Comparison of ENCODE assay signal across 17 cellular contexts in genomic region chr16:81311762-81312161, GRCh38. TPM values are rescaled to one million over a fixed set of nuclear protein-coding genes. Genes with fewer than 3 reads are reported as not detected.
DNase-seq lines count a peak whose midpoint lies in the region; ATAC-seq and TF ChIP-seq lines count a peak whose summit lies in the region.
"Had no signal": no experiment of that assay in that cellular context is flagged by ENCODE, and none has a peak within 500 bp of the region (broad histone marks: within the 10 kb centered on the region; RNA-seq: fewer than 3 reads in every experiment).

No MANE protein-coding gene starts in this region.

- no peaks in the 10 kb centered on the region for H3K9me3 ChIP-seq in Loucy (ENCODE audit: insufficient read depth, low read depth, low read length)
- H3K9me3 ChIP-seq in endodermal cell (ENCODE audit: control insufficient read depth, low read length), result no peaks in the 10 kb centered on the region
- H3K9me3 ChIP-seq: MG63, SJCRH30 had no signal

- H2AFZ ChIP-seq in Loucy (ENCODE audit: low read length), result no peak overlapping the region
- H2AFZ ChIP-seq: PC-9 had no signal

- no peaks in the 10 kb centered on the region for H3K27me3 Mint-ChIP-seq in activated naive CD8-positive, alpha-beta T cell
- H3K27me3 Mint-ChIP-seq in activated naive CD8-positive, alpha-beta T cell treated with anti-CD3 and anti-CD28 coated beads, Interleukin-2, amount 50 U/mL, for 24 hours, result no peaks in the 10 kb centered on the region
- no peaks in the 10 kb centered on the region for H3K27me3 Mint-ChIP-seq in endodermal cell (ENCODE audit: insufficient read depth)

- no peak for DNase-seq in activated naive CD8-positive, alpha-beta T cell treated with anti-CD3 and anti-CD28 coated beads, Interleukin-2, amount 50 U/mL, for 24 hours
- DNase-seq in endodermal cell (peak; percentile 36), DMS53 treated with DMSO at 0.1 percent for 48 hours (lab: John Stamatoyannopoulos, UW; ENCODE audit: unreplicated experiment) (no peak)
- DNase-seq: MG63, NCI-H1105 treated with DMSO at 0.1 percent for 48 hours, NCI-H146, NCI-H2029 treated with DMSO at 0.1 percent for 48 hours, NCI-H446 treated with DMSO at 0.1 percent for 48 hours, NCI-H526, PC-9, SJCRH30 had no signal

- H3K4me3 Mint-ChIP-seq in activated naive CD8-positive, alpha-beta T cell, result no peak overlapping the region
- no peak overlapping the region for H3K4me3 Mint-ChIP-seq in activated naive CD8-positive, alpha-beta T cell treated with anti-CD3 and anti-CD28 coated beads, Interleukin-2, amount 50 U/mL, for 24 hours
- no peak overlapping the region for H3K4me3 Mint-ChIP-seq in endodermal cell

- no peak for ATAC-seq in activated naive CD8-positive, alpha-beta T cell treated with anti-CD3 and anti-CD28 coated beads, Interleukin-2, amount 50 U/mL, for 24 hours
- ATAC-seq in GM21528 (IDR thresholded peaks at IDR 0.05; ENCODE audit: low FRiP score, unreplicated experiment) (no peak), GM19324 (IDR thresholded peaks at IDR 0.05; ENCODE audit: low FRiP score, unreplicated experiment) (no peak)
- ATAC-seq: K562, Right ventricle myocardium inferior had no signal

- peak overlapping the region; percentile 51 for H3K27ac Mint-ChIP-seq in activated naive CD8-positive, alpha-beta T cell
- H3K27ac Mint-ChIP-seq in activated naive CD8-positive, alpha-beta T cell treated with anti-CD3 and anti-CD28 coated beads, Interleukin-2, amount 50 U/mL, for 24 hours, result no peak overlapping the region
- peak overlapping the region; percentile 9 for H3K27ac Mint-ChIP-seq in endodermal cell

- H3K9me3 Mint-ChIP-seq in activated naive CD8-positive, alpha-beta T cell (ENCODE audit: low read depth), result no peaks in the 10 kb centered on the region
- no peaks in the 10 kb centered on the region for H3K9me3 Mint-ChIP-seq in activated naive CD8-positive, alpha-beta T cell treated with anti-CD3 and anti-CD28 coated beads, Interleukin-2, amount 50 U/mL, for 24 hours
- no peaks in the 10 kb centered on the region for H3K9me3 Mint-ChIP-seq in endodermal cell

- H3K79me2 ChIP-seq in Loucy (ENCODE audit: insufficient read depth, low read length), result peaks cover 50% of the 10 kb centered on the region

- no peak overlapping the region for H3K27ac ChIP-seq in endodermal cell (ENCODE audit: low read depth, low read length)
- H3K27ac ChIP-seq: PC-9, SJCRH30 had no signal

- H3K4me1 Mint-ChIP-seq in activated naive CD8-positive, alpha-beta T cell (ENCODE audit: low read depth), result peaks cover 60% of the 10 kb centered on the region
- H3K4me1 Mint-ChIP-seq in activated naive CD8-positive, alpha-beta T cell treated with anti-CD3 and anti-CD28 coated beads, Interleukin-2, amount 50 U/mL, for 24 hours, result peaks cover 77% of the 10 kb centered on the region
- H3K4me1 Mint-ChIP-seq in endodermal cell, result peaks cover 27% of the 10 kb centered on the region

- H3K9ac ChIP-seq in Loucy (ENCODE audit: low read depth, low read length, poor library complexity, severe bottlenecking), result peak overlapping the region; percentile 17
- no peak overlapping the region for H3K9ac ChIP-seq in endodermal cell (ENCODE audit: extremely low read depth, low read length, poor library complexity, severe bottlenecking)

- H3K4me1 ChIP-seq in Loucy (ENCODE audit: insufficient read depth, low read length, poor library complexity, severe bottlenecking), result peaks cover 29% of the 10 kb centered on the region
- H3K4me1 ChIP-seq in endodermal cell (ENCODE audit: control insufficient read depth, insufficient read depth, low read length), result peaks cover 3% of the 10 kb centered on the region
- H3K4me1 ChIP-seq: SJCRH30 had no signal

- peak overlapping the region; percentile 61 for H3K4me2 ChIP-seq in Loucy (ENCODE audit: low read depth, low read length, poor library complexity, severe bottlenecking)
- H3K4me2 ChIP-seq: PC-9 had no signal

- H4K20me1 ChIP-seq in Loucy (ENCODE audit: insufficient read depth, low read length, poor library complexity, severe bottlenecking), result peaks cover 6% of the 10 kb centered on the region

- no peaks in the 10 kb centered on the region for H3K27me3 ChIP-seq in Loucy (ENCODE audit: insufficient read depth, low read length, poor library complexity, severe bottlenecking)
- no peaks in the 10 kb centered on the region for H3K27me3 ChIP-seq in endodermal cell (ENCODE audit: control insufficient read depth, insufficient read depth, low read length, poor library complexity, severe bottlenecking)
- H3K27me3 ChIP-seq: MG63, SJCRH30 had no signal

- peak overlapping the region; percentile 23 for H3K4me3 ChIP-seq in Loucy (ENCODE audit: low read length, poor library complexity, severe bottlenecking)
- no peak overlapping the region for H3K4me3 ChIP-seq in endodermal cell (ENCODE audit: low read length)
- H3K4me3 ChIP-seq: K562, MG63, PC-9, SJCRH30 had no signal

- no peaks in the 10 kb centered on the region for H3K36me3 ChIP-seq in Loucy (ENCODE audit: insufficient read depth, low read length)
- no peaks in the 10 kb centered on the region for H3K36me3 ChIP-seq in endodermal cell (ENCODE audit: control insufficient read depth, insufficient read depth, low read length)
- H3K36me3 ChIP-seq: MG63, SJCRH30 had no signal

- H3K36me3 Mint-ChIP-seq in activated naive CD8-positive, alpha-beta T cell, result no peaks in the 10 kb centered on the region
- H3K36me3 Mint-ChIP-seq in activated naive CD8-positive, alpha-beta T cell treated with anti-CD3 and anti-CD28 coated beads, Interleukin-2, amount 50 U/mL, for 24 hours (ENCODE audit: low read depth), result peaks cover 1% of the 10 kb centered on the region
- peaks cover 3% of the 10 kb centered on the region for H3K36me3 Mint-ChIP-seq in endodermal cell (ENCODE audit: low read depth)

- no peaks in the 10 kb centered on the region for H3F3A ChIP-seq in Loucy (ENCODE audit: low read depth)

- no peak for TF ChIP-seq CTCF in Loucy (conservative IDR thresholded peaks at IDR 0.05; ENCODE audit: low read length)
- no peak for TF ChIP-seq CTCF in endodermal cell (conservative IDR thresholded peaks at IDR 0.05)

- H3K9me2 ChIP-seq in Loucy (replicated peaks; ENCODE audit: low read depth, low read length), result no peaks in the 10 kb centered on the region

RNA-seq across cellular contexts. Expression of gene GAN, which starts 3.0 kb away (rescaled TPM):
- 10 to 100 TPM; 23.4 to 28.9 TPM for total RNA-seq in endodermal cell
- 4.4 TPM for polyA plus RNA-seq in endodermal cell (2013, experiment 1 of 2)
- polyA plus RNA-seq in endodermal cell (2013, experiment 2 of 2), result 4.5 TPM
